ENCODE assay signal across 23 cellular contexts in genomic region chr1:2985121-2985561, GRCh38. TPM values are rescaled to one million over a fixed set of nuclear protein-coding genes. Genes with fewer than 3 reads are reported as not detected.
A peak's percentile ranks its signal among the peaks of the same experiment; 100 is the strongest.
DNase-seq lines count a peak whose midpoint lies in the region; ATAC-seq and TF ChIP-seq lines count a peak whose summit lies in the region.
"Had no signal": no experiment of that assay in that cellular context is flagged by ENCODE, and none has a peak within 500 bp of the region (broad histone marks: within the 10 kb centered on the region; RNA-seq: fewer than 3 reads in every experiment).

No MANE protein-coding gene starts in this region.

- H3K27me3 Mint-ChIP-seq in chondrocyte (ENCODE audit: low read depth) = peaks cover 2% of the 10 kb centered on the region

- H3K4me1 Mint-ChIP-seq in chondrocyte (ENCODE audit: low read depth) = peaks cover 2% of the 10 kb centered on the region

- 57 to 79% (median 76%) methylated on average over 16 to 17 of the region's 17 CpGs for WGBS in spleen, 5 donors
- WGBS in ovary, 3 donors = 29 to 36% (median 29%) methylated on average over 16 to 17 of the region's 17 CpGs

- no peaks in the 10 kb centered on the region for H3K9me3 ChIP-seq in mucosa of descending colon
- no peaks in the 10 kb centered on the region for H3K9me3 ChIP-seq in spleen
- H3K9me3 ChIP-seq in ovary = no peaks in the 10 kb centered on the region
- H3K9me3 ChIP-seq: BE2C, breast epithelium, right lobe of liver had no signal

- H3K4me3 ChIP-seq in mucosa of descending colon = no peak overlapping the region
- H3K4me3 ChIP-seq in spleen = no peak overlapping the region
- H3K4me3 ChIP-seq in ovary = no peak overlapping the region
- H3K4me3 ChIP-seq: breast epithelium, right lobe of liver had no signal

- no peaks in the 10 kb centered on the region for H3K36me3 ChIP-seq in mucosa of descending colon (ENCODE audit: low read depth)
- no peaks in the 10 kb centered on the region for H3K36me3 ChIP-seq in spleen
- no peaks in the 10 kb centered on the region for H3K36me3 ChIP-seq in ovary
- H3K36me3 ChIP-seq: BE2C, breast epithelium, right lobe of liver had no signal

- H3K27me3 ChIP-seq in spleen (replicated peaks in 1 of 7) (peaks cover 0 to 5% (median 0%) of the 10 kb centered on the region in 7 donors), ovary (no peaks in the 10 kb centered on the region)
- H3K27me3 ChIP-seq: right lobe of liver had no signal

- no peak for TF ChIP-seq CTCF in chondrocyte (IDR thresholded peaks at IDR 0.05)
- TF ChIP-seq CTCF in mucosa of descending colon (IDR thresholded peaks at IDR 0.05) = no peak
- TF ChIP-seq CTCF in spleen (IDR thresholded peaks at IDR 0.05 in 8 of 11, conservative IDR thresholded peaks at IDR 0.05 in 3 of 11) = no peak
- TF ChIP-seq CTCF in ovary (IDR thresholded peaks at IDR 0.05) = no peak

- no peak for TF ChIP-seq POLR2A in spleen (IDR thresholded peaks at IDR 0.05)
- TF ChIP-seq POLR2A in ovary (IDR thresholded peaks at IDR 0.05) = no peak

- DNase-seq in NCI-H2171 treated with DMSO at 0.1 percent for 48 hours (lab: John Stamatoyannopoulos, UW) = peak; percentile 63
- DNase-seq in chondrocyte (ENCODE audit: low spot score) = peak; percentile 74
- DNase-seq in mucosa of descending colon = peak in 2 of 3 donors; percentile 3 to 33
- peak; percentile 63 for DNase-seq in spleen
- DNase-seq in ovary = no peak
- DNase-seq in DMS114 treated with DMSO at 0.1 percent for 48 hours (lab: John Stamatoyannopoulos, UW; ENCODE audit: unreplicated experiment) = no peak
- no peak for DNase-seq in activated CD8-positive, alpha-beta memory T cell treated with anti-CD3 and anti-CD28 coated beads for 24 hours
- DNase-seq: activated CD4-positive, CD25-positive, alpha-beta regulatory T cell; BE2C; DMS153; effector CD4-positive, alpha-beta T cell; NCI-H1417 treated with DMSO at 0.1 percent for 48 hours; NCI-H446; SHP77 treated with DMSO at 0.1 percent for 48 hours; stimulated activated CD4-positive, alpha-beta T cell treated with anti-CD3 and anti-CD28 coated beads, Interleukin-2, amount 100 ng/mL, for 48 hours had no signal

- no peak overlapping the region for H3K4me3 Mint-ChIP-seq in chondrocyte (ENCODE audit: unreplicated experiment)
- H3K4me3 Mint-ChIP-seq: activated naive CD4-positive, alpha-beta T cell treated with anti-CD3 and anti-CD28 coated beads for 36 hours; naive thymus-derived CD8-positive, alpha-beta T cell had no signal

- H3K27ac Mint-ChIP-seq in chondrocyte (ENCODE audit: unreplicated experiment) = no peak overlapping the region
- H3K27ac Mint-ChIP-seq: activated naive CD4-positive, alpha-beta T cell treated with anti-CD3 and anti-CD28 coated beads for 36 hours; naive thymus-derived CD8-positive, alpha-beta T cell had no signal

- H3K4me1 ChIP-seq in mucosa of descending colon (ENCODE audit: low read depth) (no peaks in the 10 kb centered on the region), spleen (peaks cover 0 to 16% (median 3%) of the 10 kb centered on the region in 6 donors), ovary (ENCODE audit: insufficient read depth) (no peaks in the 10 kb centered on the region)
- H3K4me1 ChIP-seq: BE2C, breast epithelium, right lobe of liver had no signal

- no peak for TF ChIP-seq EP300 in ovary (IDR thresholded peaks at IDR 0.05)

- no peaks in the 10 kb centered on the region for H3K36me3 Mint-ChIP-seq in chondrocyte (ENCODE audit: low read depth)
- H3K36me3 Mint-ChIP-seq: naive thymus-derived CD8-positive, alpha-beta T cell had no signal

- intact Hi-C loops in mucosa of descending colon (cut with DNase I, micrococcal nuclease) (no loop called here), spleen (cut with DNase I; ENCODE audit: low total_unique reads) (no loop called here), ovary (cut with DNase I) (no loop called here)

- ATAC-seq in mucosa of descending colon = no peak
- ATAC-seq: left lobe of liver; naive thymus-derived CD8-positive, alpha-beta T cell; right lobe of liver had no signal

- no peak overlapping the region for H3K27ac ChIP-seq in spleen
- no peak overlapping the region for H3K27ac ChIP-seq in ovary
- H3K27ac ChIP-seq: breast epithelium, right lobe of liver had no signal

- H3K9me3 Mint-ChIP-seq in chondrocyte (ENCODE audit: low read depth) = peaks cover 13% of the 10 kb centered on the region
- H3K9me3 Mint-ChIP-seq: activated naive CD4-positive, alpha-beta T cell treated with anti-CD3 and anti-CD28 coated beads for 36 hours; naive thymus-derived CD8-positive, alpha-beta T cell had no signal

RNA-seq across cellular contexts. Expression of gene ACTRT2, which starts 36.1 kb away (rescaled TPM):
- total RNA-seq in chondrocyte (not detected in 3 replicates), mucosa of descending colon (not detected), spleen (not detected), ovary (not detected)
- polyA plus RNA-seq in spleen (not detected), ovary (not detected)
- total RNA-seq: activated naive CD4-positive, alpha-beta T cell treated with anti-CD3 and anti-CD28 coated beads for 36 hours; breast epithelium; H1; left lobe of liver; naive thymus-derived CD8-positive, alpha-beta T cell; right lobe of liver; T-helper 2 cell treated with Interferon-gamma antibody and Interleukin-4, amounts not matched to agents 100 ng/mL and 5 ng/mL, for 36 hours had no signal
- polyA plus RNA-seq: H1; naive thymus-derived CD8-positive, alpha-beta T cell; thymus had no signal

Comparison
In these comparisons a context has a peak if more than half of its experiments do, and no peak if none do; other contexts are left out.
1. DNase-seq: peak in NCI-H2171 treated with DMSO at 0.1 percent for 48 hours (single experiment), chondrocyte (single experiment), mucosa of descending colon (2 of 3) and spleen (single experiment); none in ovary (0 of 5), DMS114 treated with DMSO at 0.1 percent for 48 hours (single experiment) and activated CD8-positive, alpha-beta memory T cell treated with anti-CD3 and anti-CD28 coated beads for 24 hours (single experiment).